Comparison of ENCODE assay signal across 28 cellular contexts in genomic region chr9:69653261-69653660, GRCh38. TPM values are rescaled to one million over a fixed set of nuclear protein-coding genes. Genes with fewer than 3 reads are reported as not detected.
A peak's percentile ranks its signal among the peaks of the same experiment; 100 is the strongest.
DNase-seq lines count a peak whose midpoint lies in the region; ATAC-seq, FAIRE-seq and TF ChIP-seq lines count a peak whose summit lies in the region.
"Had no signal": no experiment of that assay in that cellular context is flagged by ENCODE, and none has a peak within 500 bp of the region (broad histone marks: within the 10 kb centered on the region; RNA-seq: fewer than 3 reads in every experiment).

No MANE protein-coding gene starts in this region.

- CTCF ChIA-PET in activated CD8-positive, alpha-beta memory T cell treated with anti-CD3 and anti-CD28 coated beads, Interleukin-2, amount 10 ng/mL, durations not matched to agents 7 days and 5 days (lab: Charles Lee), result interaction anchor here (0.7 kb wide), 1 partner anchor 226 kb away, joined by 4 read pairs; no protein-coding TSS in a partner anchor

- H3K27ac Mint-ChIP-seq in activated CD8-positive, alpha-beta memory T cell treated with anti-CD3 and anti-CD28 coated beads, Interleukin-2, amount 10 ng/mL, durations not matched to agents 7 days and 5 days, result no peak overlapping the region
- H3K27ac Mint-ChIP-seq: CD14-positive monocyte; CD4-positive, alpha-beta memory T cell; CD4-positive, CD25-positive, alpha-beta regulatory T cell; CD8-positive, alpha-beta memory T cell had no signal

- FAIRE-seq in GM19239 (lab: Jason Lieb, UNC) (peak; percentile 4), frontal cortex (lab: Jason Lieb, UNC) (peak; percentile 30)
- FAIRE-seq: A204.1, GM12878, GM12892, GM18507 had no signal

- H3K27me3 Mint-ChIP-seq in activated CD8-positive, alpha-beta memory T cell treated with anti-CD3 and anti-CD28 coated beads, Interleukin-2, amount 10 ng/mL, durations not matched to agents 7 days and 5 days, result peaks cover 5% of the 10 kb centered on the region

- no peaks in the 10 kb centered on the region for H3K36me3 ChIP-seq in Karpas-422 (ENCODE audit: insufficient read depth, low read length)
- no peaks in the 10 kb centered on the region for H3K36me3 ChIP-seq in right lobe of liver

- H4K20me1 ChIP-seq in Karpas-422 (ENCODE audit: insufficient read depth, low read depth, low read length), result no peaks in the 10 kb centered on the region
- H4K20me1 ChIP-seq: BLaER1 had no signal

- ATAC-seq in right lobe of liver, result peak; percentile 63 to 80 (median 66)
- no peak for ATAC-seq in HG02885 (IDR thresholded peaks at IDR 0.05; ENCODE audit: poor library complexity, unreplicated experiment)
- no peak for ATAC-seq in activated CD8-positive, alpha-beta memory T cell treated with anti-CD3 and anti-CD28 coated beads, Interleukin-2, amount 10 ng/mL, durations not matched to agents 7 days and 5 days
- ATAC-seq: GM12878 had no signal

- H3K9ac ChIP-seq in Karpas-422 (ENCODE audit: low read length), result no peak overlapping the region
- H3K9ac ChIP-seq: BLaER1 had no signal

- no peak overlapping the region for H3K27ac ChIP-seq in Karpas-422 (ENCODE audit: low read length)
- H3K27ac ChIP-seq in right lobe of liver, result peak overlapping the region; percentile 67 to 97 (median 73)
- H3K27ac ChIP-seq: BLaER1 had no signal

- intact Hi-C loops in right lobe of liver (cut with DNase I), result no loop called here

- no peak for TF ChIP-seq POLR2A in right lobe of liver (IDR thresholded peaks at IDR 0.05)

- H3K27me3 ChIP-seq in Karpas-422 (ENCODE audit: low read length) (no peaks in the 10 kb centered on the region), right lobe of liver (no peaks in the 10 kb centered on the region)
- H3K27me3 ChIP-seq: BE2C, BLaER1 had no signal

- H3K36me3 Mint-ChIP-seq in activated CD8-positive, alpha-beta memory T cell treated with anti-CD3 and anti-CD28 coated beads, Interleukin-2, amount 10 ng/mL, durations not matched to agents 7 days and 5 days, result no peaks in the 10 kb centered on the region
- H3K36me3 Mint-ChIP-seq: CD14-positive monocyte; CD4-positive, alpha-beta memory T cell; CD4-positive, CD25-positive, alpha-beta regulatory T cell had no signal

- H3K4me2 ChIP-seq in Karpas-422 (ENCODE audit: low read depth, low read length, poor library complexity, severe bottlenecking), result no peak overlapping the region

- no peaks in the 10 kb centered on the region for H3K79me2 ChIP-seq in Karpas-422 (ENCODE audit: low read length)

- TF ChIP-seq CTCF in right lobe of liver (IDR thresholded peaks at IDR 0.05), result no peak

- H3K9me3 Mint-ChIP-seq in activated CD8-positive, alpha-beta memory T cell treated with anti-CD3 and anti-CD28 coated beads, Interleukin-2, amount 10 ng/mL, durations not matched to agents 7 days and 5 days (ENCODE audit: low read depth), result no peaks in the 10 kb centered on the region
- H3K9me3 Mint-ChIP-seq: CD4-positive, CD25-positive, alpha-beta regulatory T cell; CD8-positive, alpha-beta memory T cell had no signal

- 29% methylated on average over 1 of the region's 1 CpG for WGBS in right lobe of liver (ENCODE audit: insufficient coverage, low coverage, low lambda C conversion rate, missing lambda C conversion rate)

- no peaks in the 10 kb centered on the region for H3K9me2 ChIP-seq in Karpas-422 (replicated peaks; ENCODE audit: insufficient read depth, low read length)

- H3K4me1 ChIP-seq in Karpas-422 (ENCODE audit: low read length) (no peaks in the 10 kb centered on the region), right lobe of liver (peaks cover 0 to 28% (median 8%) of the 10 kb centered on the region in 4 donors)

- H3K4me3 ChIP-seq in Karpas-422 (ENCODE audit: low read length), result no peak overlapping the region
- H3K4me3 ChIP-seq in right lobe of liver, result no peak overlapping the region
- H3K4me3 ChIP-seq: BLaER1, GM12878 had no signal

- DNase-seq in GM19239 (ENCODE audit: insufficient read length, low spot score), result no peak
- DNase-seq in Karpas-422, result peak; percentile 2
- DNase-seq in frontal cortex (ENCODE audit: low spot score in 2 of 2), result no peak
- DNase-seq in right lobe of liver, result no peak
- DNase-seq in activated CD8-positive, alpha-beta memory T cell treated with anti-CD3 and anti-CD28 coated beads, Interleukin-2, amount 10 ng/mL, durations not matched to agents 7 days and 5 days, result no peak
- DNase-seq in dermis blood vessel endothelial cell, result no peak
- DNase-seq: 8988T; ACHN; BE2C; C1 segment of cervical spinal cord; CD4-positive, alpha-beta memory T cell; CD4-positive, CD25-positive, alpha-beta regulatory T cell; CD8-positive, alpha-beta memory T cell; COR-L47; DMS 273 treated with DMSO at 0.1 percent for 48 hours; DMS153; DMS53; DMS79; DND-41; EL; GDM1 had no signal

- no peak overlapping the region for H2AFZ ChIP-seq in Karpas-422 (ENCODE audit: low read length)

- H3K4me3 Mint-ChIP-seq in activated CD8-positive, alpha-beta memory T cell treated with anti-CD3 and anti-CD28 coated beads, Interleukin-2, amount 10 ng/mL, durations not matched to agents 7 days and 5 days, result no peak overlapping the region
- H3K4me3 Mint-ChIP-seq: CD14-positive monocyte; CD4-positive, CD25-positive, alpha-beta regulatory T cell; CD8-positive, alpha-beta memory T cell had no signal

- H3K9me3 ChIP-seq in Karpas-422 (ENCODE audit: low read length) (no peaks in the 10 kb centered on the region), right lobe of liver (no peaks in the 10 kb centered on the region)
- H3K9me3 ChIP-seq: BE2C had no signal

- no peaks in the 10 kb centered on the region for H3K4me1 Mint-ChIP-seq in activated CD8-positive, alpha-beta memory T cell treated with anti-CD3 and anti-CD28 coated beads, Interleukin-2, amount 10 ng/mL, durations not matched to agents 7 days and 5 days
- H3K4me1 Mint-ChIP-seq: CD14-positive monocyte; CD4-positive, alpha-beta memory T cell; CD4-positive, CD25-positive, alpha-beta regulatory T cell; CD8-positive, alpha-beta memory T cell had no signal

RNA-seq across cellular contexts. Expression of gene APBA1, which starts 18.9 kb away (rescaled TPM):
- not detected in 2 replicates for total RNA-seq in Karpas-422 (2014; rRNA removed; shearing (Covaris generic); ENCODE audit: low replicate concordance)
- 24.9 TPM for total RNA-seq in frontal cortex
- total RNA-seq in right lobe of liver, result 10 to 100 TPM in 4 of 6 experiments, 1 to 10 TPM in 2; 6.6 to 25.5 (median 16.7) TPM
- total RNA-seq in activated CD8-positive, alpha-beta memory T cell treated with anti-CD3 and anti-CD28 coated beads, Interleukin-2, amount 10 ng/mL, durations not matched to agents 7 days and 5 days, result 1 to 10 TPM in 1 of 2 experiments, under 1 TPM in 1; 0.79 to 3.6 TPM
- 4.9 and 8.6 TPM in 2 replicates for total RNA-seq in dermis blood vessel endothelial cell

Comparison
In these comparisons a context has a peak if more than half of its experiments do, and no peak if none do; other contexts are left out.
1. ATAC-seq: peak in right lobe of liver (4 of 4); none in HG02885 (single experiment) and activated CD8-positive, alpha-beta memory T cell treated with anti-CD3 and anti-CD28 coated beads, Interleukin-2, amount 10 ng/mL, durations not matched to agents 7 days and 5 days (single experiment).